10 cellular contexts compared by ENCODE assay signal in the genomic region with DNA sequence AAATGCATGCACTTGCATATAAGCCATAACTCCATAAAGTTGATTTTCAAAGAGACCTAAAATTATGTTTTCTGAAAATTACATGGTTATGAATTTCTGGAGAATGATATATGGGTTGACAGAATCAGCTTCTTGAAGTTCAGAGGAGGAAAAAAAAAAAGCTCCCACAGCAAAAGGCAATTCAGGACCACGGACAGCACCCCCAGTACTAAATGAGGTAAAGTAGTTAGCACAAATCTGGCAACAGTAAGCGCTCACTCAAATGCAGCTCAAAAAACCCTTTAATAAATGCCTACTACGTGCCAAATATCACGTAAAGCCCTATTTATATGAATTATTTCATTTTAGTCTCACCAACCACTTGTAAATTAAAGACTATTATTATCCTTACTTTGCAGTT.
DNase-seq lines count a peak whose midpoint lies in the region; ATAC-seq and TF ChIP-seq lines count a peak whose summit lies in the region.
"Had no signal": no experiment of that assay in that cellular context is flagged by ENCODE, and none has a peak within 500 bp of the region (broad histone marks: within the 10 kb centered on the region; RNA-seq: fewer than 3 reads in every experiment).

No MANE protein-coding gene starts in this region.

- no peak for TF ChIP-seq POLR2A in uterus (IDR thresholded peaks at IDR 0.05)

- no peak overlapping the region for H3K4me3 ChIP-seq in Jurkat, Clone E6-1 (ENCODE audit: low read length)
- H3K4me3 ChIP-seq in liver (ENCODE audit: low read depth in 1 of 3, low read length in 3 of 3) (no peak overlapping the region), uterus (no peak overlapping the region)

- no peaks in the 10 kb centered on the region for H3K4me1 Mint-ChIP-seq in activated naive CD8-positive, alpha-beta T cell treated with anti-CD3 and anti-CD28 coated beads, Interleukin-2, amount 50 U/mL, for 24 hours

- TF ChIP-seq RAD21 in liver (IDR thresholded peaks at IDR 0.05) = no peak

- no peak overlapping the region for H3K4me3 Mint-ChIP-seq in activated naive CD8-positive, alpha-beta T cell treated with anti-CD3 and anti-CD28 coated beads, Interleukin-2, amount 50 U/mL, for 24 hours
- H3K4me3 Mint-ChIP-seq: type B pancreatic cell had no signal

- H3K27ac Mint-ChIP-seq in activated naive CD8-positive, alpha-beta T cell treated with anti-CD3 and anti-CD28 coated beads, Interleukin-2, amount 50 U/mL, for 24 hours = no peak overlapping the region
- H3K27ac Mint-ChIP-seq: type B pancreatic cell had no signal

- DNase-seq in CD1c-positive myeloid dendritic cell (ENCODE audit: extremely low spot score) (peak; percentile 1), DMS114 treated with DMSO at 0.1 percent for 48 hours (lab: John Stamatoyannopoulos, UW; ENCODE audit: unreplicated experiment) (no peak), uterus (no peak)
- DNase-seq in Jurkat, Clone E6-1 (ENCODE audit: low read depth, low spot score) = peak; percentile 69
- DNase-seq in activated naive CD8-positive, alpha-beta T cell treated with anti-CD3 and anti-CD28 coated beads, Interleukin-2, amount 50 U/mL, for 24 hours = peak; percentile 7

- no peaks in the 10 kb centered on the region for H3K36me3 ChIP-seq in liver (ENCODE audit: control insufficient read depth in 4 of 4, insufficient read depth in 3 of 4, low read depth in 1 of 4, low read length in 3 of 4)
- H3K36me3 ChIP-seq in uterus = no peaks in the 10 kb centered on the region

- no peak for ATAC-seq in activated naive CD8-positive, alpha-beta T cell treated with anti-CD3 and anti-CD28 coated beads, Interleukin-2, amount 50 U/mL, for 24 hours
- no peak for ATAC-seq in GM21576 (IDR thresholded peaks at IDR 0.05; ENCODE audit: unreplicated experiment)
- no peak for ATAC-seq in GM18517 (IDR thresholded peaks at IDR 0.05; ENCODE audit: unreplicated experiment)

- intact Hi-C loops in uterus (cut with DNase I; ENCODE audit: low total_unique reads) = no loop called here

- TF ChIP-seq CTCF in liver (IDR thresholded peaks at IDR 0.05; ENCODE audit: low read depth, low read length, missing input control) = no peak
- no peak for TF ChIP-seq CTCF in uterus (IDR thresholded peaks at IDR 0.05)

- peaks cover 20% of the 10 kb centered on the region for H3K9me3 Mint-ChIP-seq in activated naive CD8-positive, alpha-beta T cell treated with anti-CD3 and anti-CD28 coated beads, Interleukin-2, amount 50 U/mL, for 24 hours
- H3K9me3 Mint-ChIP-seq: type B pancreatic cell had no signal

- H3K27ac ChIP-seq in liver (ENCODE audit: low read depth in 1 of 2, low read length in 2 of 2) (no peak overlapping the region), uterus (no peak overlapping the region)
- H3K27ac ChIP-seq: KMS-11 had no signal

- H3K27me3 ChIP-seq in liver (ENCODE audit: control insufficient read depth in 4 of 4, insufficient read depth in 4 of 4, low read length in 3 of 4) (no peaks in the 10 kb centered on the region), uterus (no peaks in the 10 kb centered on the region)

- H3K4me1 ChIP-seq in liver (ENCODE audit: control insufficient read depth in 4 of 4, insufficient read depth in 4 of 4, low read length in 3 of 4) (no peaks in the 10 kb centered on the region), uterus (no peaks in the 10 kb centered on the region)

- H3K9me3 ChIP-seq in liver (ENCODE audit: control insufficient read depth in 4 of 4, low read length in 3 of 4) (no peaks in the 10 kb centered on the region), uterus (no peaks in the 10 kb centered on the region)

- no peaks in the 10 kb centered on the region for H3K27me3 Mint-ChIP-seq in activated naive CD8-positive, alpha-beta T cell treated with anti-CD3 and anti-CD28 coated beads, Interleukin-2, amount 50 U/mL, for 24 hours

- H3K36me3 Mint-ChIP-seq in activated naive CD8-positive, alpha-beta T cell treated with anti-CD3 and anti-CD28 coated beads, Interleukin-2, amount 50 U/mL, for 24 hours (ENCODE audit: low read depth) = no peaks in the 10 kb centered on the region
- H3K36me3 Mint-ChIP-seq: type B pancreatic cell had no signal

- no peak overlapping the region for H3K9ac ChIP-seq in liver (ENCODE audit: low read depth in 1 of 2, low read length in 2 of 2)
- H3K9ac ChIP-seq: KMS-11 had no signal

- 14% methylated on average over 4 of the region's 4 CpGs for WGBS in liver

TF ChIP-seq in liver, 16 proteins besides CTCF, POLR2A, EP300 and RAD21:
- peak; percentile 100 for TF ChIP-seq REST (IDR thresholded peaks at IDR 0.05)
- no peak for TF ChIP-seq HNF4G (IDR thresholded peaks at IDR 0.05)

Comparison
In these comparisons a context has a peak if more than half of its experiments do, and no peak if none do; other contexts are left out.
1. DNase-seq: peak in CD1c-positive myeloid dendritic cell (single experiment), Jurkat, Clone E6-1 (single experiment) and activated naive CD8-positive, alpha-beta T cell treated with anti-CD3 and anti-CD28 coated beads, Interleukin-2, amount 50 U/mL, for 24 hours (single experiment); none in DMS114 treated with DMSO at 0.1 percent for 48 hours (single experiment) and uterus (0 of 2).